In genomic region chr5:173065155-173065554, GRCh38 we compare ENCODE assay signal across 14 cellular contexts. TPM values are rescaled to one million over a fixed set of nuclear protein-coding genes. Genes with fewer than 3 reads are reported as not detected.
DNase-seq lines count a peak whose midpoint lies in the region; ATAC-seq and TF ChIP-seq lines count a peak whose summit lies in the region.
"Had no signal": no experiment of that assay in that cellular context is flagged by ENCODE, and none has a peak within 500 bp of the region (broad histone marks: within the 10 kb centered on the region; RNA-seq: fewer than 3 reads in every experiment).

No MANE protein-coding gene starts in this region.

- intact Hi-C loops in A673 (cut with micrococcal nuclease; ENCODE audit: unreplicated experiment): no loop called here

- peak overlapping the region; percentile 41 to 85 (median 63) for H3K4me3 Mint-ChIP-seq in naive thymus-derived CD8-positive, alpha-beta T cell
- H3K4me3 Mint-ChIP-seq: neural crest cell had no signal

- peak; percentile 53 to 77 for ATAC-seq in naive thymus-derived CD8-positive, alpha-beta T cell
- no peak for ATAC-seq in GM21786 (IDR thresholded peaks at IDR 0.05; ENCODE audit: unreplicated experiment)
- ATAC-seq: foreskin keratinocyte, K562, Panc1 had no signal

- DNase-seq in GM12865 (ENCODE audit: low read depth) (peak; percentile 25), GM20000 (ENCODE audit: low spot score) (peak; percentile 15), NCI-H1694 treated with DMSO at 0.1 percent for 48 hours (lab: John Stamatoyannopoulos, UW) (no peak), A673 (ENCODE audit: low spot score) (no peak)
- peak in 2 of 10 donors; percentile 10 to 15 for DNase-seq in naive thymus-derived CD8-positive, alpha-beta T cell
- DNase-seq: activated gamma-delta T cell treated with Interleukin-2 at 50 U/mL for 16 hours, dermis blood vessel endothelial cell, foreskin keratinocyte, kidney glomerular epithelial cell had no signal

- H3K36me3 ChIP-seq in SU-DHL-6 (ENCODE audit: low read length): no peaks in the 10 kb centered on the region
- no peaks in the 10 kb centered on the region for H3K36me3 ChIP-seq in A673 (ENCODE audit: insufficient read depth, low read length, poor library complexity, severe bottlenecking)

- H3K27me3 Mint-ChIP-seq in naive thymus-derived CD8-positive, alpha-beta T cell: no peaks in the 10 kb centered on the region

- no peaks in the 10 kb centered on the region for H4K20me1 ChIP-seq in SU-DHL-6 (ENCODE audit: low read depth, low read length)

- BruUV-seq in A673 (replicated peaks; lab: Mats Ljungman, UMichigan): no TSS peak

- peak overlapping the region; percentile 49 to 94 (median 78) for H3K27ac Mint-ChIP-seq in naive thymus-derived CD8-positive, alpha-beta T cell

- H3K9me3 ChIP-seq in SU-DHL-6 (ENCODE audit: insufficient read depth, low read length): no peaks in the 10 kb centered on the region
- no peaks in the 10 kb centered on the region for H3K9me3 ChIP-seq in A673 (ENCODE audit: low read depth, low read length, poor library complexity, severe bottlenecking)

- H3K79me2 ChIP-seq in SU-DHL-6 (ENCODE audit: insufficient read depth, low read length): no peaks in the 10 kb centered on the region

- H3K4me2 ChIP-seq in SU-DHL-6 (ENCODE audit: low read depth, low read length, poor library complexity, severe bottlenecking): peak overlapping the region; percentile 13

- H3K27ac ChIP-seq in SU-DHL-6 (ENCODE audit: low read depth, low read length) (no peak overlapping the region), A673 (ENCODE audit: low read depth, low read length, poor library complexity, severe bottlenecking) (no peak overlapping the region)
- H3K27ac ChIP-seq: foreskin keratinocyte had no signal

- no peaks in the 10 kb centered on the region for H3K27me3 ChIP-seq in SU-DHL-6 (ENCODE audit: low read length)
- H3K27me3 ChIP-seq in A673 (replicated peaks; ENCODE audit: insufficient read depth, low read depth, low read length, poor library complexity): no peaks in the 10 kb centered on the region
- H3K27me3 ChIP-seq: foreskin keratinocyte had no signal

- H3K9ac ChIP-seq in SU-DHL-6 (ENCODE audit: low read length): no peak overlapping the region

- H3K4me1 ChIP-seq in A673 (ENCODE audit: insufficient read depth, low read length, poor library complexity, severe bottlenecking): no peaks in the 10 kb centered on the region
- H3K4me1 ChIP-seq: foreskin keratinocyte had no signal

- no peak overlapping the region for H3K4me3 ChIP-seq in GM12865 (ENCODE audit: low read depth, low read length)
- no peak overlapping the region for H3K4me3 ChIP-seq in SU-DHL-6 (ENCODE audit: insufficient read depth, low read length, poor library complexity, severe bottlenecking)
- no peak overlapping the region for H3K4me3 ChIP-seq in A673 (ENCODE audit: low read depth, low read length, poor library complexity, severe bottlenecking)
- H3K4me3 ChIP-seq: K562 had no signal

- POLR2A ChIA-PET in naive thymus-derived CD8-positive, alpha-beta T cell (lab: Charles Lee): interaction anchor here (0.7 to 1.5 kb wide), 3 partner anchors 9 to 106 kb away, joined by 3 read pairs; partner anchors contain the start of genes CREBRF and RPL26L1
- POLR2A ChIA-PET in A673 (lab: Charles Lee; ENCODE audit: low non-redundant PET): no interaction called here

- H3K9me3 Mint-ChIP-seq in naive thymus-derived CD8-positive, alpha-beta T cell: no peaks in the 10 kb centered on the region
- H3K9me3 Mint-ChIP-seq: neural crest cell had no signal

- peaks cover 0 to 37% (median 0%) of the 10 kb centered on the region in 3 donors for H3K36me3 Mint-ChIP-seq in naive thymus-derived CD8-positive, alpha-beta T cell

- TF ChIP-seq CTCF in GM12865 (IDR thresholded peaks at IDR 0.05; ENCODE audit: insufficient read depth, low read depth, low read length, missing control alignments): no peak
- TF ChIP-seq CTCF in GM20000 (IDR thresholded peaks at IDR 0.05; ENCODE audit: extremely low read depth, missing control alignments): no peak
- TF ChIP-seq CTCF in SU-DHL-6 (IDR thresholded peaks at IDR 0.05; ENCODE audit: insufficient read depth, low read length, poor library complexity, severe bottlenecking): no peak
- TF ChIP-seq CTCF in A673 (conservative IDR thresholded peaks at IDR 0.05; ENCODE audit: low read depth, low read length): no peak

- no peaks in the 10 kb centered on the region for H3F3A ChIP-seq in SU-DHL-6 (ENCODE audit: insufficient read depth)

- no peak overlapping the region for H2AFZ ChIP-seq in SU-DHL-6 (ENCODE audit: low read depth, low read length, severe bottlenecking)

- peaks cover 30 to 85% (median 77%) of the 10 kb centered on the region in 4 donors for H3K4me1 Mint-ChIP-seq in naive thymus-derived CD8-positive, alpha-beta T cell
- H3K4me1 Mint-ChIP-seq: neural crest cell had no signal

- CTCF ChIA-PET in A673 (lab: Charles Lee): no interaction called here

- no peaks in the 10 kb centered on the region for H3K9me2 ChIP-seq in SU-DHL-6 (replicated peaks; ENCODE audit: insufficient read depth, low read length)

RNA-seq across cellular contexts. Expression of gene CREBRF, which starts 9.0 kb away (rescaled TPM):
- total RNA-seq in naive thymus-derived CD8-positive, alpha-beta T cell: 100 to 1,000 TPM in 1 of 2 experiments, 10 to 100 TPM in 1; 99.4 to 111 TPM
- polyA plus RNA-seq in naive thymus-derived CD8-positive, alpha-beta T cell: 10 to 100 TPM; 52.6 to 61.6 (median 55.9) TPM
- 1.4 and 1.5 TPM in 2 replicates for total RNA-seq in A673 (2021)

Comparison
In these comparisons a context has a peak if more than half of its experiments do, and no peak if none do; other contexts are left out.
1. DNase-seq: peak in GM12865 (single experiment) and GM20000 (single experiment); none in NCI-H1694 treated with DMSO at 0.1 percent for 48 hours (single experiment) and A673 (single experiment).
2. RNA of gene CREBRF, which starts 9.0 kb away (total RNA-seq): 99.4 to 111 TPM in naive thymus-derived CD8-positive, alpha-beta T cell; 1.4 to 1.5 TPM in A673; every median in the first group is over 10 times any median in the second.